ENCODE assay signal across 1 cellular context in genomic region chr1:145891143-145891542, GRCh38.
TF ChIP-seq lines count a peak whose summit lies in the region.

No MANE protein-coding gene starts in this region.

TF ChIP-seq in IMR-90, 13 proteins besides CTCF, POLR2A, EP300 and RAD21:
- TF ChIP-seq NFE2L2 (IDR thresholded peaks at IDR 0.05; ENCODE audit: low read depth, low read length), result no peak
TF ChIP-seq in IMR-90: peak in this region for 0.
